ENCODE assay signal across 10 cellular contexts in genomic region chr7:143533213-143533840, GRCh38. TPM values are rescaled to one million over a fixed set of nuclear protein-coding genes. Genes with fewer than 3 reads are reported as not detected.
"Had no signal": no experiment of that assay in that cellular context is flagged by ENCODE, and none has a peak within 500 bp of the region (broad histone marks: within the 10 kb centered on the region; RNA-seq: fewer than 3 reads in every experiment).

No MANE protein-coding gene starts in this region.

RNA-seq across cellular contexts. Expression of gene CTAGE15, which starts 38.3 kb away (rescaled TPM):
- total RNA-seq: kidney epithelial cell, thoracic aorta had no signal
- polyA plus RNA-seq: psoas muscle had no signal

RNA-seq across cellular contexts. Expression of gene TAS2R41, which starts 55.7 kb away (rescaled TPM):
- total RNA-seq: fibroblast of villous mesenchyme, hepatocyte, kidney epithelial cell, occipital lobe, psoas muscle, transverse colon had no signal
- polyA plus RNA-seq: hepatocyte, lung, psoas muscle, small intestine, stomach had no signal
